ENCODE assay signal across 10 cellular contexts in the genomic region with DNA sequence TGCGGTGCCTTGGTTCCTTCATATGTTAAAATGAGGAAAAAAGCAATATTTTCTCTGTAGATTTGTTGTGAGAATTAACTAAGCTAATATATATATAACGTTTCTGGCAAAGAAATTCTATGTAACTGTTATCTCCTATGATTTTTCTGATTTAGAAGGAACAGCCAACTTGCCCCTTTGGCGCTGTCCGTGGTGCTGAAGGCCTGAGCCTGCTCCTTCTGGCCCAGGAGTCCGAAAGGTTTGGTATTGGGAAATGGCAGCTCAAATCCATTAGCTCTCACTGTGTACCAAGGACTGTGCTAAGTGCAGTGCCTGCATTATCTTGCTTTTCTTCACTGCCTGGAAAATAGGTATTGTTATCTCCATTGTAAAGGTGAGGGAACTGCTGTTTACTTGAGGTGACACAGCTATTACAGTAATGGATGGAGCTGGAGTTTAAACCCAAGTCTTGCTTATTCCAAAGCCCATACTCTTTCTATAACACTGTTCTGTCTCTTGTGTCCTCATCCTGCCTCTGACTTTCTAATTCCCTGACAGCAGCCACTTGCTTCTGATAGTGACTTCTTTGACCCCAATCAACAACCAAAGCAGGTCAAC. TPM values are rescaled to one million over a fixed set of nuclear protein-coding genes. Genes with fewer than 3 reads are reported as not detected.
DNase-seq lines count a peak whose midpoint lies in the region; ATAC-seq and TF ChIP-seq lines count a peak whose summit lies in the region.
"Had no signal": no experiment of that assay in that cellular context is flagged by ENCODE, and none has a peak within 500 bp of the region (broad histone marks: within the 10 kb centered on the region; RNA-seq: fewer than 3 reads in every experiment).

No MANE protein-coding gene starts in this region.

- H3K4me3 Mint-ChIP-seq in activated CD4-positive, alpha-beta T cell treated with anti-CD3 and anti-CD28 coated beads for 36 hours, result no peak overlapping the region
- H3K4me3 Mint-ChIP-seq: B cell, memory B cell had no signal

- H3K36me3 Mint-ChIP-seq in activated CD4-positive, alpha-beta T cell treated with anti-CD3 and anti-CD28 coated beads for 36 hours (ENCODE audit: low read depth), result no peaks in the 10 kb centered on the region

- CTCF ChIA-PET in activated CD4-positive, alpha-beta T cell treated with anti-CD3 and anti-CD28 coated beads for 36 hours (lab: Charles Lee), result no interaction called here

- ATAC-seq in activated CD4-positive, alpha-beta T cell treated with anti-CD3 and anti-CD28 coated beads for 36 hours, result no peak

- H3K4me1 Mint-ChIP-seq in activated CD4-positive, alpha-beta T cell treated with anti-CD3 and anti-CD28 coated beads for 36 hours, result no peaks in the 10 kb centered on the region
- H3K4me1 Mint-ChIP-seq: B cell, memory B cell had no signal

- H3K27ac Mint-ChIP-seq in activated CD4-positive, alpha-beta T cell treated with anti-CD3 and anti-CD28 coated beads for 36 hours, result no peak overlapping the region
- H3K27ac Mint-ChIP-seq: B cell, memory B cell had no signal

- DNase-seq in activated CD4-positive, alpha-beta T cell treated with anti-CD3 and anti-CD28 coated beads for 36 hours, result peak; percentile 66
- DNase-seq in activated CD4-positive, alpha-beta T cell treated with anti-CD3 and anti-CD28 coated beads for 4 hours, result no peak
- DNase-seq in UCSD-AML1 (lab: John Stamatoyannopoulos, UW; ENCODE audit: unreplicated experiment) (peak; percentile 50), fibroblast of villous mesenchyme (ENCODE audit: low read depth) (peak; percentile 43), DMS79 treated with DMSO at 0.1 percent for 48 hours (lab: John Stamatoyannopoulos, UW) (no peak), NCI-H524 treated with DMSO at 0.1 percent for 48 hours (lab: John Stamatoyannopoulos, UW) (no peak), GOT3 (lab: John Stamatoyannopoulos, UW) (no peak)
- DNase-seq in stimulated activated CD4-positive, alpha-beta T cell treated with anti-CD3 and anti-CD28 coated beads, Interleukin-4, amount 100 ng/mL, for 48 hours (ENCODE audit: low read depth in 2 of 2), result peak; percentile 11 to 39

- H3K9me3 Mint-ChIP-seq in activated CD4-positive, alpha-beta T cell treated with anti-CD3 and anti-CD28 coated beads for 36 hours (ENCODE audit: low read depth), result peaks cover 20% of the 10 kb centered on the region

- TF ChIP-seq CTCF in fibroblast of villous mesenchyme (IDR thresholded peaks at IDR 0.05; ENCODE audit: insufficient read depth, low read depth, low read length), result no peak

- peaks cover 13% of the 10 kb centered on the region for H3K27me3 Mint-ChIP-seq in activated CD4-positive, alpha-beta T cell treated with anti-CD3 and anti-CD28 coated beads for 36 hours

- intact Hi-C loops in activated CD4-positive, alpha-beta T cell treated with anti-CD3 and anti-CD28 coated beads for 36 hours (cut with DNase I, micrococcal nuclease), result no loop called here

- POLR2A ChIA-PET in activated CD4-positive, alpha-beta T cell treated with anti-CD3 and anti-CD28 coated beads for 36 hours (lab: Charles Lee), result no interaction called here

- no peak overlapping the region for H3K4me3 ChIP-seq in fibroblast of villous mesenchyme (ENCODE audit: low read depth, low read length)

RNA-seq across cellular contexts. Expression of gene C1QL2, which starts 52.2 kb away (rescaled TPM):
- total RNA-seq in activated CD4-positive, alpha-beta T cell treated with anti-CD3 and anti-CD28 coated beads for 36 hours, result not detected
- total RNA-seq in fibroblast of villous mesenchyme, result not detected in 2 replicates
- total RNA-seq: B cell had no signal

Comparison
In these comparisons a context has a peak if more than half of its experiments do, and no peak if none do; other contexts are left out.
1. DNase-seq: peak in activated CD4-positive, alpha-beta T cell treated with anti-CD3 and anti-CD28 coated beads for 36 hours (single experiment), UCSD-AML1 (single experiment), fibroblast of villous mesenchyme (single experiment) and stimulated activated CD4-positive, alpha-beta T cell treated with anti-CD3 and anti-CD28 coated beads, Interleukin-4, amount 100 ng/mL, for 48 hours (2 of 2); none in activated CD4-positive, alpha-beta T cell treated with anti-CD3 and anti-CD28 coated beads for 4 hours (0 of 2), DMS79 treated with DMSO at 0.1 percent for 48 hours (single experiment), NCI-H524 treated with DMSO at 0.1 percent for 48 hours (single experiment) and GOT3 (single experiment).